8 cellular contexts compared by ENCODE assay signal in the genomic region with DNA sequence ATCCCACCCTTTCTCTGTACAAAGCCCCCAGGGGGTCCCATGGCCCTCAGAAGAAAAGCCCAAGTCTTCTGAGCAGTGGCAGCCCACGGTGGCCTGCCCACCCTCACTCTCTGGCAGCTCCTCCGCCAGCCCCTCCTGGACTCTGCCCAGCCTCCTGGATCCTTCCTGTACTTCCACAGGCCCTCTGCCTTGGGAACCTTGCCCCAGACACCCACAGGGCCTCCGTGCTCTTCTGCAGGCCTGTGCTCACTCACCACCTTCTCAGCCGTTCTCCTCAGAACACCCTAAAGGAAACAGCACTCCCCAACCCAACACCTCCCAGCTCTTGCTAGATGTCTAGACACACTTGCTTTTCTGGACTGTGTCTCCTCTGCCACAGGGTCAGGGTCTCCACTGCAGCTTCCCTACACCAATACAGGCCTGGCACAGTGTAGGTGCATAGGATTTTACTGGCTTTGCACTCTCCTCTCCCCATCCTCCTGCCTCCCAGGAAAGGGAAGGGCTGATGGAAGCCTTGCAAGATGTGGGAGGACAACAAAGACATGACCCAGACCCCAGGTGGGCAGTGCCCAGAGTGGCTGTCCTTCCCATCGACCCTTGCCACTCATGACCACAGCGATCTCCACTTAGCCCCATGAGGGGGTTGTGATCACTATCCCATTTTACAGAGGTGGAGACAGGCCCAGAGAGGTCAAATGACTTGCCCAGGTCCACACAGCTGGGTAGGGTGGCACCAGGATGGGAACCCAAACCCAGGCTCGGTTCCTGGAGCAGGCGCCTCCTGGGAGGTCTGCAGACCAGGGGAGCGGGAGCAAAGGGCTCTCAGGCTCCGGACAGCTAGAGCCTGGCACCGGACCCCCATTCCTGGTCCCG. TPM values are rescaled to one million over a fixed set of nuclear protein-coding genes. Genes with fewer than 3 reads are reported as not detected.
DNase-seq lines count a peak whose midpoint lies in the region; ATAC-seq and TF ChIP-seq lines count a peak whose summit lies in the region.

No MANE protein-coding gene starts in this region.

- H3K4me1 ChIP-seq in HUES48 (ENCODE audit: control insufficient read depth, insufficient read depth, low read length) (peaks cover 14% of the 10 kb centered on the region), lower lobe of right lung (peaks cover 33% of the 10 kb centered on the region), thoracic aorta (ENCODE audit: control insufficient read depth in 1 of 2, low read depth in 2 of 2) (peaks cover 3 to 40% of the 10 kb centered on the region in 2 donors), adrenal gland (replicated peaks in 1 of 2) (peaks cover 14 to 28% of the 10 kb centered on the region in 2 donors)

- TF ChIP-seq CTCF in choroid plexus epithelial cell (conservative IDR thresholded peaks at IDR 0.05; ENCODE audit: low read depth, low read length) (no peak), lower lobe of right lung (IDR thresholded peaks at IDR 0.05) (no peak), thoracic aorta (IDR thresholded peaks at IDR 0.05) (no peak), adrenal gland (IDR thresholded peaks at IDR 0.05) (no peak)

- H3K27ac ChIP-seq in HUES48 (ENCODE audit: low read depth, low read length), result no peak overlapping the region
- peak overlapping the region; percentile 77 for H3K27ac ChIP-seq in lower lobe of right lung
- no peak overlapping the region for H3K27ac ChIP-seq in thoracic aorta
- H3K27ac ChIP-seq in adrenal gland, result peak overlapping the region in 1 of 5 donors; percentile 93

- TF ChIP-seq POLR2A in adrenal gland (IDR thresholded peaks at IDR 0.05), result no peak

- H3K36me3 ChIP-seq in HUES48 (ENCODE audit: control insufficient read depth, insufficient read depth, low read length) (no peaks in the 10 kb centered on the region), lower lobe of right lung (no peaks in the 10 kb centered on the region), thoracic aorta (no peaks in the 10 kb centered on the region), adrenal gland (replicated peaks in 1 of 2) (no peaks in the 10 kb centered on the region)

- intact Hi-C loops in lower lobe of right lung (cut with DNase I), result no loop called here
- intact Hi-C loops in adrenal gland (cut with DNase I), result loop anchor here in 1 of 2 donors (10.0 kb wide), 1 partner anchor 49 kb away; no protein-coding TSS in a partner anchor

- peak overlapping the region; percentile 73 for H3K4me3 ChIP-seq in HUES48 (ENCODE audit: low read depth, low read length)
- H3K4me3 ChIP-seq in choroid plexus epithelial cell (ENCODE audit: low read depth, low read length), result peak overlapping the region; percentile 75
- peak overlapping the region; percentile 68 for H3K4me3 ChIP-seq in lower lobe of right lung
- peak overlapping the region; percentile 74 for H3K4me3 ChIP-seq in thoracic aorta
- H3K4me3 ChIP-seq in adrenal gland, result peak overlapping the region in 2 of 4 donors; percentile 16 to 60

- 62 to 81% (median 66%) methylated on average over 6 to 12 of the region's 12 CpGs for WGBS in adrenal gland, 4 donors

- H3K27me3 ChIP-seq in HUES48 (ENCODE audit: control insufficient read depth, insufficient read depth, low read length), result peaks cover 85% of the 10 kb centered on the region
- peaks cover 44% of the 10 kb centered on the region for H3K27me3 ChIP-seq in lower lobe of right lung (ENCODE audit: low read depth)
- no peaks in the 10 kb centered on the region for H3K27me3 ChIP-seq in thoracic aorta (replicated peaks; ENCODE audit: insufficient read depth)
- H3K27me3 ChIP-seq in adrenal gland, result peaks cover 42% of the 10 kb centered on the region

- no peak overlapping the region for H3K9ac ChIP-seq in HUES48 (ENCODE audit: low read depth, low read length)

- DNase-seq in choroid plexus epithelial cell (ENCODE audit: low read depth) (no peak), lower lobe of right lung (peak; percentile 30), thoracic aorta (ENCODE audit: low spot score) (no peak), adrenal gland (no peak), COR-L47 (lab: John Stamatoyannopoulos, UW) (no peak), pons (ENCODE audit: low spot score) (no peak)

- H3K9me3 ChIP-seq in HUES48 (ENCODE audit: control insufficient read depth, insufficient read depth, low read length) (no peaks in the 10 kb centered on the region), lower lobe of right lung (no peaks in the 10 kb centered on the region), thoracic aorta (no peaks in the 10 kb centered on the region), adrenal gland (replicated peaks in 1 of 3) (no peaks in the 10 kb centered on the region)

- ATAC-seq in lower lobe of right lung (no peak), thoracic aorta (ENCODE audit: insufficient number of reproducible peaks, low FRiP score, low read depth) (no peak), GM21723 (IDR thresholded peaks at IDR 0.05; ENCODE audit: unreplicated experiment) (no peak)

RNA-seq across cellular contexts. Expression of a gene that starts 2.0 kb away (rescaled TPM):
- total RNA-seq in lower lobe of right lung (12.6 TPM), thoracic aorta (100 to 1,000 TPM in 1 of 2 donors, 10 to 100 TPM in 1; 49.4 to 108 TPM), adrenal gland (10 to 100 TPM in 5 of 8 donors, 1 to 10 TPM in 3; 6.3 to 45.3 (median 15.7) TPM)
- polyA plus RNA-seq in adrenal gland, result 1 to 10 TPM in 2 of 3 donors, under 1 TPM in 1; 0.92 to 6.2 (median 3.7) TPM

RNA-seq across cellular contexts. Expression of a gene that starts 41.7 kb away (rescaled TPM):
- total RNA-seq in lower lobe of right lung (12.3 TPM), thoracic aorta (10 to 100 TPM in 1 of 2 donors, 1 to 10 TPM in 1; 8.5 to 13.8 TPM), adrenal gland (10 to 100 TPM in 4 of 8 donors, 1 to 10 TPM in 4; 5.7 to 28.9 (median 10.2) TPM)
- 1 to 10 TPM; 4.4 to 7.5 (median 4.9) TPM for polyA plus RNA-seq in adrenal gland

RNA-seq across cellular contexts. Expression of a gene that starts 59.9 kb away (rescaled TPM):
- 24.0 TPM for total RNA-seq in lower lobe of right lung
- total RNA-seq in thoracic aorta, result 10 to 100 TPM; 24.0 to 41.1 TPM
- 10 to 100 TPM; 15.3 to 38.8 (median 27.6) TPM for total RNA-seq in adrenal gland
- 10 to 100 TPM; 18.9 to 35.2 (median 21.9) TPM for polyA plus RNA-seq in adrenal gland
